1 cellular context compared by ENCODE assay signal in genomic region chr20:38423541-38423940, GRCh38.
A peak's percentile ranks its signal among the peaks of the same experiment; 100 is the strongest.
TF ChIP-seq lines count a peak whose summit lies in the region.

No MANE protein-coding gene starts in this region.

TF ChIP-seq in K562, 482 proteins besides CTCF, POLR2A, EP300 and RAD21:
- TF ChIP-seq PCBP1 (IDR thresholded peaks at IDR 0.05; ENCODE audit: low read depth, low read length, poor library complexity, severe bottlenecking) (no peak), RBFOX2 (IDR thresholded peaks at IDR 0.05; ENCODE audit: low read depth, low read length) (0 out of 2 replicates have a peak, but pooled peaks have one; percentile 34), POLR2AphosphoS2 (IDR thresholded peaks at IDR 0.05; ENCODE audit: low read length) (0 out of 2 replicates have a peak, but pooled peaks have one; percentile 10), MEIS2 (IDR thresholded peaks at IDR 0.05; ENCODE audit: partially characterized antibody) (no peak), TBP (optimal IDR thresholded peaks at IDR 0.05; ENCODE audit: low read depth, low read length) (no peak)
